Comparison of ENCODE assay signal across 22 cellular contexts in genomic region chr7:132446265-132446664, GRCh38.
DNase-seq lines count a peak whose midpoint lies in the region; ATAC-seq and TF ChIP-seq lines count a peak whose summit lies in the region.
"Had no signal": no experiment of that assay in that cellular context is flagged by ENCODE, and none has a peak within 500 bp of the region (broad histone marks: within the 10 kb centered on the region; RNA-seq: fewer than 3 reads in every experiment).

No MANE protein-coding gene starts in this region.

- intact Hi-C loops in natural killer cell (cut with micrococcal nuclease) = no loop called here

- H3K4me3 Mint-ChIP-seq in natural killer cell = no peak overlapping the region
- H3K4me3 Mint-ChIP-seq in natural killer cell treated with Interleukin-12 subunit alpha and Interleukin-12 subunit beta and Interleukin-15 and Interleukin-18, amount 100 ng/mL, for 72 hours = no peak overlapping the region
- no peak overlapping the region for H3K4me3 Mint-ChIP-seq in effector memory CD8-positive, alpha-beta T cell
- H3K4me3 Mint-ChIP-seq in stimulated activated naive B cell treated with anti-CD40 and anti-IgM and Interleukin-4, amounts not matched to agents 10 μg/mL and 1 μg/mL and 100 μg/mL, for 72 hours = no peak overlapping the region
- H3K4me3 Mint-ChIP-seq: mesothelial cell of epicardium, naive B cell, T-cell had no signal

- H3K36me3 Mint-ChIP-seq in natural killer cell = no peaks in the 10 kb centered on the region
- no peaks in the 10 kb centered on the region for H3K36me3 Mint-ChIP-seq in natural killer cell treated with Interleukin-12 subunit alpha and Interleukin-12 subunit beta and Interleukin-15 and Interleukin-18, amount 100 ng/mL, for 72 hours
- peaks cover 3% of the 10 kb centered on the region for H3K36me3 Mint-ChIP-seq in effector memory CD8-positive, alpha-beta T cell (ENCODE audit: insufficient read depth)
- H3K36me3 Mint-ChIP-seq in stimulated activated naive B cell treated with anti-CD40 and anti-IgM and Interleukin-4, amounts not matched to agents 10 μg/mL and 1 μg/mL and 100 μg/mL, for 72 hours = no peaks in the 10 kb centered on the region
- H3K36me3 Mint-ChIP-seq: mesothelial cell of epicardium, naive B cell, T-cell had no signal

- DNase-seq in natural killer cell (no peak), NOMO-1 treated with DMSO at 0.1 percent for 48 hours (lab: John Stamatoyannopoulos, UW; ENCODE audit: unreplicated experiment) (peak; percentile 84), SHP77 (lab: John Stamatoyannopoulos, UW) (no peak), DMS79 treated with DMSO at 0.1 percent for 48 hours (lab: John Stamatoyannopoulos, UW) (no peak)
- no peak for DNase-seq in natural killer cell treated with Interleukin-12 subunit alpha and Interleukin-12 subunit beta and Interleukin-15 and Interleukin-18, amount 100 ng/mL, for 72 hours (ENCODE audit: low spot score)
- no peak for DNase-seq in effector memory CD8-positive, alpha-beta T cell
- no peak for DNase-seq in stimulated activated naive B cell treated with anti-CD40 and anti-IgM and Interleukin-4, amounts not matched to agents 10 μg/mL and 1 μg/mL and 100 μg/mL, for 72 hours
- DNase-seq: activated CD4-positive, alpha-beta T cell treated with anti-CD3 and anti-CD28 coated beads for 1 hour; activated effector memory CD4-positive, alpha-beta T cell treated with anti-CD3 and anti-CD28 coated beads, Interleukin-2, amount 50 U/mL, for 16 hours; Calu3; dorsolateral prefrontal cortex; KBM-7; left ventricle myocardium superior; MG63; naive B cell; NCI-H146; SHP77 treated with DMSO at 0.1 percent for 48 hours; stimulated activated CD4-positive, alpha-beta T cell treated with anti-CD3 and anti-CD28 coated beads, Interleukin-2, amount 100 ng/mL, for 24 hours; T-cell; upper lobe of left lung had no signal

- TF ChIP-seq CTCF in natural killer cell (IDR thresholded peaks at IDR 0.05) = no peak

- H3K27ac Mint-ChIP-seq in natural killer cell = peak overlapping the region; percentile 38 to 53
- peak overlapping the region in 1 of 2 donors; percentile 18 for H3K27ac Mint-ChIP-seq in natural killer cell treated with Interleukin-12 subunit alpha and Interleukin-12 subunit beta and Interleukin-15 and Interleukin-18, amount 100 ng/mL, for 72 hours
- H3K27ac Mint-ChIP-seq in effector memory CD8-positive, alpha-beta T cell = peak overlapping the region; percentile 8 to 30
- H3K27ac Mint-ChIP-seq in stimulated activated naive B cell treated with anti-CD40 and anti-IgM and Interleukin-4, amounts not matched to agents 10 μg/mL and 1 μg/mL and 100 μg/mL, for 72 hours = no peak overlapping the region
- H3K27ac Mint-ChIP-seq: mesothelial cell of epicardium had no signal

- H3K4me1 Mint-ChIP-seq in natural killer cell = peaks cover 71 to 77% of the 10 kb centered on the region in 2 donors
- H3K4me1 Mint-ChIP-seq in natural killer cell treated with Interleukin-12 subunit alpha and Interleukin-12 subunit beta and Interleukin-15 and Interleukin-18, amount 100 ng/mL, for 72 hours (ENCODE audit: low read depth in 2 of 2) = peaks cover 44 to 70% of the 10 kb centered on the region in 2 donors
- peaks cover 43 to 47% of the 10 kb centered on the region in 2 donors for H3K4me1 Mint-ChIP-seq in effector memory CD8-positive, alpha-beta T cell (ENCODE audit: low read depth in 2 of 2)
- H3K4me1 Mint-ChIP-seq in stimulated activated naive B cell treated with anti-CD40 and anti-IgM and Interleukin-4, amounts not matched to agents 10 μg/mL and 1 μg/mL and 100 μg/mL, for 72 hours = peaks cover 6 to 14% of the 10 kb centered on the region in 2 donors
- H3K4me1 Mint-ChIP-seq: mesothelial cell of epicardium had no signal

- ATAC-seq in natural killer cell (no peak), HG03354 (IDR thresholded peaks at IDR 0.05; ENCODE audit: poor library complexity, severe bottlenecking, unreplicated experiment) (no peak)
- no peak for ATAC-seq in natural killer cell treated with Interleukin-12 subunit alpha and Interleukin-12 subunit beta and Interleukin-15 and Interleukin-18, amount 100 ng/mL, for 72 hours
- no peak for ATAC-seq in effector memory CD8-positive, alpha-beta T cell (replicated peaks)
- ATAC-seq in stimulated activated naive B cell treated with anti-CD40 and anti-IgM and Interleukin-4, amounts not matched to agents 10 μg/mL and 1 μg/mL and 100 μg/mL, for 72 hours (replicated peaks) = peak; percentile 63 to 84
- ATAC-seq: left ventricle myocardium superior, T-cell had no signal

- no peaks in the 10 kb centered on the region for H3K9me3 Mint-ChIP-seq in natural killer cell
- peaks cover 3% of the 10 kb centered on the region for H3K9me3 Mint-ChIP-seq in natural killer cell treated with Interleukin-12 subunit alpha and Interleukin-12 subunit beta and Interleukin-15 and Interleukin-18, amount 100 ng/mL, for 72 hours
- peaks cover 0 to 3% of the 10 kb centered on the region in 2 donors for H3K9me3 Mint-ChIP-seq in effector memory CD8-positive, alpha-beta T cell
- H3K9me3 Mint-ChIP-seq in stimulated activated naive B cell treated with anti-CD40 and anti-IgM and Interleukin-4, amounts not matched to agents 10 μg/mL and 1 μg/mL and 100 μg/mL, for 72 hours = peaks cover 0 to 3% of the 10 kb centered on the region in 2 donors
- H3K9me3 Mint-ChIP-seq: T-cell had no signal

- peaks cover 0 to 8% of the 10 kb centered on the region in 2 donors for H3K27me3 Mint-ChIP-seq in natural killer cell (ENCODE audit: low read depth in 2 of 2)
- H3K27me3 Mint-ChIP-seq in natural killer cell treated with Interleukin-12 subunit alpha and Interleukin-12 subunit beta and Interleukin-15 and Interleukin-18, amount 100 ng/mL, for 72 hours = no peaks in the 10 kb centered on the region
- H3K27me3 Mint-ChIP-seq in effector memory CD8-positive, alpha-beta T cell = peaks cover 0 to 11% of the 10 kb centered on the region in 2 donors
- peaks cover 0 to 3% of the 10 kb centered on the region in 2 donors for H3K27me3 Mint-ChIP-seq in stimulated activated naive B cell treated with anti-CD40 and anti-IgM and Interleukin-4, amounts not matched to agents 10 μg/mL and 1 μg/mL and 100 μg/mL, for 72 hours
- H3K27me3 Mint-ChIP-seq: naive B cell had no signal

Comparison
In these comparisons a context has a peak if more than half of its experiments do, and no peak if none do; other contexts are left out.
1. ATAC-seq: peak in stimulated activated naive B cell treated with anti-CD40 and anti-IgM and Interleukin-4, amounts not matched to agents 10 μg/mL and 1 μg/mL and 100 μg/mL, for 72 hours (2 of 2); none in natural killer cell (0 of 3), natural killer cell treated with Interleukin-12 subunit alpha and Interleukin-12 subunit beta and Interleukin-15 and Interleukin-18, amount 100 ng/mL, for 72 hours (0 of 2), effector memory CD8-positive, alpha-beta T cell (single experiment) and HG03354 (single experiment).